In the genomic region with DNA sequence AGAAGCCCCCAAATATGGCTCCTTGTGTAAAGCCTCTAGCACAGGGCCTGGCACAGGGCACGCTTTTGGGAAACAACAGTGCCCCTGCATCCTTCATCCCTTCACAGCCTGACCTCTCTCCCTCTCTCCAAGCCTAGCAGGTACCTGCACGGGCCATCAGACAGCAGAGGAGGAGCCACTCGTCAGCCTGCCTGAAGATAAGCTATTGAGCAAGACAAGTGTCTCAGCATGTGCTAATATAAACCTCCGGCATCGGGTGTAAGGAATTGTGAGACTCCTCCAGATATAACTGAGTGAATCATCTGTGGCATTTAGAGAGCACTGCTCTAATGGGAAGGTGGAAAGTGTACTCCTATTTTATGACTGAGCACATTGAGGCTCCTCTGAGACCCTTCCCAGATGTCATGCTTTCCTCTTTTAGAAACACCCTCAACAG, we compare ENCODE assay signal across 16 cellular contexts. TPM values are rescaled to one million over a fixed set of nuclear protein-coding genes. Genes with fewer than 3 reads are reported as not detected.
A peak's percentile ranks its signal among the peaks of the same experiment; 100 is the strongest.
DNase-seq lines count a peak whose midpoint lies in the region; TF ChIP-seq lines count a peak whose summit lies in the region.
"Had no signal": no experiment of that assay in that cellular context is flagged by ENCODE, and none has a peak within 500 bp of the region (broad histone marks: within the 10 kb centered on the region; RNA-seq: fewer than 3 reads in every experiment).

No MANE protein-coding gene starts in this region.

- no peaks in the 10 kb centered on the region for H3K9me3 Mint-ChIP-seq in neural progenitor cell
- H3K9me3 Mint-ChIP-seq: CD14-positive monocyte had no signal

- H4K8ac ChIP-seq in mesenchymal stem cell (ENCODE audit: low read length): no peak overlapping the region

- no peaks in the 10 kb centered on the region for H3K9me3 ChIP-seq in mesenchymal stem cell (ENCODE audit: control insufficient read depth, low read length)
- H3K9me3 ChIP-seq in neural progenitor cell (ENCODE audit: low read depth): no peaks in the 10 kb centered on the region
- H3K9me3 ChIP-seq: right atrium auricular region had no signal

- no peaks in the 10 kb centered on the region for H3K36me3 Mint-ChIP-seq in neural progenitor cell
- H3K36me3 Mint-ChIP-seq: CD14-positive monocyte had no signal

- no peak for TF ChIP-seq CTCF in AG09309 (IDR thresholded peaks at IDR 0.05; ENCODE audit: control insufficient read depth, insufficient read depth, low read depth, low read length, missing control alignments)
- no peak for TF ChIP-seq CTCF in cardiac fibroblast (IDR thresholded peaks at IDR 0.05; ENCODE audit: low read depth, low read length)
- no peak for TF ChIP-seq CTCF in neural progenitor cell (IDR thresholded peaks at IDR 0.05)

- peaks cover 5 to 9% of the 10 kb centered on the region in 2 experiments for H3K27me3 ChIP-seq in mesenchymal stem cell (ENCODE audit: control insufficient read depth in 1 of 2, insufficient read depth in 1 of 2, low read length in 2 of 2)
- H3K27me3 ChIP-seq in neural progenitor cell: no peaks in the 10 kb centered on the region
- H3K27me3 ChIP-seq: right atrium auricular region had no signal

- no peak overlapping the region for H4K91ac ChIP-seq in mesenchymal stem cell (ENCODE audit: low read length)

- no peak overlapping the region for H3K9ac ChIP-seq in mesenchymal stem cell (ENCODE audit: low read length)
- H3K9ac ChIP-seq in neural progenitor cell: no peak overlapping the region

- H3F3A ChIP-seq in neural progenitor cell (ENCODE audit: low read depth): peaks cover 9% of the 10 kb centered on the region

- H3K4me2 ChIP-seq in mesenchymal stem cell (ENCODE audit: low read length, poor library complexity, severe bottlenecking) (no peak overlapping the region), neural progenitor cell (no peak overlapping the region)

- no peaks in the 10 kb centered on the region for H4K20me1 ChIP-seq in neural progenitor cell (ENCODE audit: low read depth)

- H3K4me1 ChIP-seq in mesenchymal stem cell (ENCODE audit: control insufficient read depth, insufficient read depth, low read depth, low read length): peaks cover 5% of the 10 kb centered on the region
- H3K4me1 ChIP-seq in neural progenitor cell: peaks cover 14% of the 10 kb centered on the region
- H3K4me1 ChIP-seq: right atrium auricular region had no signal

- no peak overlapping the region for H3K14ac ChIP-seq in mesenchymal stem cell (ENCODE audit: low read length in 2 of 2)

- no peak overlapping the region for H2AK5ac ChIP-seq in mesenchymal stem cell (ENCODE audit: low read length, severe bottlenecking)

- no peaks in the 10 kb centered on the region for H3K36me3 ChIP-seq in mesenchymal stem cell (ENCODE audit: control insufficient read depth in 1 of 2, insufficient read depth in 2 of 2, low read depth in 1 of 2, low read length in 2 of 2)
- H3K36me3 ChIP-seq in neural progenitor cell: no peaks in the 10 kb centered on the region
- H3K36me3 ChIP-seq: right atrium auricular region had no signal

- H2BK15ac ChIP-seq in mesenchymal stem cell (ENCODE audit: low read depth, poor library complexity, severe bottlenecking): no peak overlapping the region

- H3K27ac ChIP-seq in mesenchymal stem cell (ENCODE audit: low read length, poor library complexity, severe bottlenecking) (no peak overlapping the region), neural progenitor cell (no peak overlapping the region)
- H3K27ac ChIP-seq: right atrium auricular region had no signal

- peaks cover 30% of the 10 kb centered on the region for H3K4me1 Mint-ChIP-seq in neural progenitor cell

- H2AFZ ChIP-seq in mesenchymal stem cell (ENCODE audit: low read depth, low read length) (no peak overlapping the region), neural progenitor cell (replicated peaks) (no peak overlapping the region)

- DNase-seq in AG09309 (ENCODE audit: low read depth): peak; percentile 84
- DNase-seq in LHCN-M2 (ENCODE audit: low read depth): peak; percentile 45
- peak; percentile 48 to 75 for DNase-seq in cardiac fibroblast (ENCODE audit: low read depth in 2 of 2)
- DNase-seq in mesenchymal stem cell: peak; percentile 85
- DNase-seq in SK-N-DZ (ENCODE audit: low spot score): no peak
- no peak for DNase-seq in DMS79 (lab: John Stamatoyannopoulos, UW)
- DNase-seq in neural progenitor cell (ENCODE audit: low spot score): no peak
- no peak for DNase-seq in DMS153 (lab: John Stamatoyannopoulos, UW)
- DNase-seq: activated CD4-positive, alpha-beta T cell treated with anti-CD3 and anti-CD28 coated beads for 48 hours; activated effector memory CD4-positive, alpha-beta T cell treated with Interleukin-2 at 50 U/mL for 16 hours; MM.1S; NCI-H526 treated with DMSO at 0.1 percent for 48 hours had no signal

- no peaks in the 10 kb centered on the region for H3K79me2 ChIP-seq in neural progenitor cell (ENCODE audit: low read depth)

- H3K23ac ChIP-seq in mesenchymal stem cell (ENCODE audit: low read length in 2 of 2): no peak overlapping the region

- no peaks in the 10 kb centered on the region for H3K27me3 Mint-ChIP-seq in neural progenitor cell (ENCODE audit: insufficient read depth, low read depth)

- WGBS in mesenchymal stem cell: 40% methylated on average over 5 of the region's 5 CpGs

- H3K79me1 ChIP-seq in mesenchymal stem cell (replicated peaks; ENCODE audit: low read length, poor library complexity, severe bottlenecking): no peaks in the 10 kb centered on the region

- H3K27ac Mint-ChIP-seq in neural progenitor cell: no peak overlapping the region

- no peak overlapping the region for H2BK5ac ChIP-seq in mesenchymal stem cell (ENCODE audit: low read depth, low read length, poor library complexity, severe bottlenecking)

- H3K4me3 ChIP-seq in AG09309 (ENCODE audit: control insufficient read depth, low read depth, low read length) (no peak overlapping the region), cardiac fibroblast (replicated peaks in 1 of 2; ENCODE audit: low read depth in 2 of 2, low read length in 2 of 2) (no peak overlapping the region), mesenchymal stem cell (ENCODE audit: insufficient read depth in 1 of 2, low read depth in 1 of 2, low read length in 2 of 2) (no peak overlapping the region), neural progenitor cell (no peak overlapping the region)
- H3K4me3 ChIP-seq: right atrium auricular region had no signal

- no peak overlapping the region for H3K18ac ChIP-seq in mesenchymal stem cell (ENCODE audit: low read depth in 1 of 2, low read length in 2 of 2)

- H3K4me3 Mint-ChIP-seq in neural progenitor cell: no peak overlapping the region
- H3K4me3 Mint-ChIP-seq: CD14-positive monocyte had no signal

- H2BK12ac ChIP-seq in mesenchymal stem cell (ENCODE audit: low read length in 2 of 2): no peak overlapping the region

- no peak overlapping the region for H2BK120ac ChIP-seq in mesenchymal stem cell (ENCODE audit: low read depth, low read length)

- H3K4ac ChIP-seq in mesenchymal stem cell (ENCODE audit: low read depth in 1 of 2, low read length in 2 of 2): no peak overlapping the region

RNA-seq across cellular contexts. Expression of a gene that starts 38.3 kb away (rescaled TPM):
- total RNA-seq in LHCN-M2 (2014; rRNA removed) (not detected in 2 replicates), neural progenitor cell (ENCODE audit: low replicate concordance) (not detected in 2 replicates)
- 0.04 TPM for polyA plus RNA-seq in LHCN-M2 (2012)
- not detected for polyA plus RNA-seq in mesenchymal stem cell (2013, experiment 1 of 2)
- polyA plus RNA-seq in mesenchymal stem cell (2013, experiment 2 of 2): not detected
- 2.7 and 4.9 TPM in 2 replicates for polyA plus RNA-seq in SK-N-DZ (2014; cell fraction: cytosol; rRNA removed)
- polyA plus RNA-seq in SK-N-DZ (2014; cell fraction: nucleus; rRNA removed): 1.9 and 5.6 TPM in 2 replicates
- total RNA-seq: cerebellum, lung microvascular endothelial cell, right atrium auricular region had no signal
- polyA plus RNA-seq: CD14-positive monocyte had no signal

Comparison
In these comparisons a context has a peak if more than half of its experiments do, and no peak if none do; other contexts are left out.
1. DNase-seq: peak in AG09309 (single experiment), LHCN-M2 (single experiment), cardiac fibroblast (2 of 2) and mesenchymal stem cell (single experiment); none in SK-N-DZ (single experiment), DMS79 (single experiment), neural progenitor cell (single experiment) and DMS153 (single experiment).